Comparison of ENCODE assay signal across 9 cellular contexts in genomic region chr1:56424744-56425493, GRCh38.
A peak's percentile ranks its signal among the peaks of the same experiment; 100 is the strongest.
DNase-seq lines count a peak whose midpoint lies in the region; ATAC-seq, FAIRE-seq and TF ChIP-seq lines count a peak whose summit lies in the region.
"Had no signal": no experiment of that assay in that cellular context is flagged by ENCODE, and none has a peak within 500 bp of the region (broad histone marks: within the 10 kb centered on the region; RNA-seq: fewer than 3 reads in every experiment).

No MANE protein-coding gene starts in this region.

- H3K27ac ChIP-seq in dorsolateral prefrontal cortex = no peak overlapping the region

- no peaks in the 10 kb centered on the region for H3K36me3 ChIP-seq in bronchial epithelial cell (ENCODE audit: control insufficient read depth, insufficient read depth, low read length)

- H3K27me3 ChIP-seq in bronchial epithelial cell (ENCODE audit: control insufficient read depth, insufficient read depth, low read length) (no peaks in the 10 kb centered on the region), dorsolateral prefrontal cortex (peaks cover 0 to 3% (median 0%) of the 10 kb centered on the region in 45 donors)

- no peaks in the 10 kb centered on the region for H3K27me3 Mint-ChIP-seq in osteocyte (ENCODE audit: unreplicated experiment)

- H3K4me1 Mint-ChIP-seq in osteocyte (ENCODE audit: unreplicated experiment) = peaks cover 3% of the 10 kb centered on the region

- no peak for ATAC-seq in HG02571 (IDR thresholded peaks at IDR 0.05; ENCODE audit: unreplicated experiment)

- H3K4me3 Mint-ChIP-seq in osteocyte (ENCODE audit: unreplicated experiment) = no peak overlapping the region

- peaks cover 2% of the 10 kb centered on the region for H3K36me3 Mint-ChIP-seq in osteocyte (ENCODE audit: unreplicated experiment)

- H3K4me3 ChIP-seq in bronchial epithelial cell (ENCODE audit: low read depth, low read length) = no peak overlapping the region
- H3K4me3 ChIP-seq in dorsolateral prefrontal cortex = no peak overlapping the region

- DNase-seq in D721Med (ENCODE audit: insufficient read length, low spot score) (no peak), NCI-H226 (peak; percentile 18), bronchial epithelial cell (ENCODE audit: low read depth) (peak; percentile 49), myocyte (ENCODE audit: low read depth) (peak; percentile 99), dorsolateral prefrontal cortex (no peak), osteocyte (ENCODE audit: extremely low spot score, unreplicated experiment) (no peak), NCI-H128 (lab: John Stamatoyannopoulos, UW; ENCODE audit: unreplicated experiment) (no peak)
- DNase-seq: activated CD8-positive, alpha-beta memory T cell treated with anti-CD3 and anti-CD28 coated beads, Interleukin-2, amount 50 U/mL, for 48 hours had no signal

- no peaks in the 10 kb centered on the region for H3K9me3 Mint-ChIP-seq in osteocyte (ENCODE audit: unreplicated experiment)

- H3K27ac Mint-ChIP-seq in osteocyte (ENCODE audit: unreplicated experiment) = no peak overlapping the region

- intact Hi-C loops in dorsolateral prefrontal cortex (cut with DNase I) = no loop called here

- no peak for TF ChIP-seq CTCF in D721Med (IDR thresholded peaks at IDR 0.05; ENCODE audit: insufficient read depth, missing control alignments)
- no peak for TF ChIP-seq CTCF in bronchial epithelial cell (IDR thresholded peaks at IDR 0.05; ENCODE audit: insufficient read depth, low read length, severe bottlenecking)
- no peak for TF ChIP-seq CTCF in dorsolateral prefrontal cortex (IDR thresholded peaks at IDR 0.05 in 54 of 56, conservative IDR thresholded peaks at IDR 0.05 in 2 of 56; ENCODE audit: low read depth in 1 of 56, partially characterized antibody in 56 of 56)
- no peak for TF ChIP-seq CTCF in osteocyte (IDR thresholded peaks at IDR 0.05)

- FAIRE-seq in D721Med (lab: Jason Lieb, UNC) = peak; percentile 87
- no peak for FAIRE-seq in bronchial epithelial cell (lab: Jason Lieb, UNC)

Comparison
In these comparisons a context has a peak if more than half of its experiments do, and no peak if none do; other contexts are left out.
1. DNase-seq: peak in NCI-H226 (single experiment), bronchial epithelial cell (single experiment) and myocyte (single experiment); none in D721Med (single experiment), dorsolateral prefrontal cortex (0 of 10), osteocyte (single experiment) and NCI-H128 (single experiment).